In genomic region chr11:65262381-65262680, GRCh38 we compare ENCODE assay signal across 8 cellular contexts. TPM values are rescaled to one million over a fixed set of nuclear protein-coding genes. Genes with fewer than 3 reads are reported as not detected.
DNase-seq lines count a peak whose midpoint lies in the region; ATAC-seq and TF ChIP-seq lines count a peak whose summit lies in the region.

No MANE protein-coding gene starts in this region.

- TF ChIP-seq POLR2A in spleen (IDR thresholded peaks at IDR 0.05) = no peak

- peak overlapping the region; percentile 73 for H2AFZ ChIP-seq in hepatocyte

- H3K9me2 ChIP-seq in hepatocyte (replicated peaks; ENCODE audit: insufficient read depth) = no peaks in the 10 kb centered on the region

- H3K79me2 ChIP-seq in hepatocyte = peaks cover 31% of the 10 kb centered on the region

- H3K4me3 ChIP-seq in hepatocyte (peak overlapping the region; percentile 74), spleen (peak overlapping the region; percentile 67 to 90 (median 86))

- ATAC-seq in activated CD8-positive, alpha-beta memory T cell treated with anti-CD3 and anti-CD28 coated beads, Interleukin-2, amount 10 ng/mL, durations not matched to agents 7 days and 5 days = no peak
- ATAC-seq in activated CD8-positive, alpha-beta T cell treated with anti-CD3 and anti-CD28 coated beads, Interleukin-2, amount 10 ng/mL, durations not matched to agents 7 days and 5 days = no peak
- ATAC-seq in HG02610 (IDR thresholded peaks at IDR 0.05; ENCODE audit: unreplicated experiment) (no peak), GM21576 (IDR thresholded peaks at IDR 0.05; ENCODE audit: unreplicated experiment) (no peak)

- under 1% methylated on average over 16 of the region's 16 CpGs for WGBS in hepatocyte (ENCODE audit: low lambda C conversion rate, missing lambda C conversion rate)
- 0 to 3% (median 1%) methylated on average over 8 to 16 of the region's 16 CpGs for WGBS in spleen, 5 donors

- TF ChIP-seq CTCF in hepatocyte (IDR thresholded peaks at IDR 0.05; ENCODE audit: poor library complexity) (no peak), spleen (IDR thresholded peaks at IDR 0.05 in 8 of 11, conservative IDR thresholded peaks at IDR 0.05 in 3 of 11) (no peak)

- peak overlapping the region; percentile 93 for H3K4me2 ChIP-seq in hepatocyte

- peaks cover 30% of the 10 kb centered on the region for H3K36me3 Mint-ChIP-seq in activated CD8-positive, alpha-beta memory T cell treated with anti-CD3 and anti-CD28 coated beads, Interleukin-2, amount 10 ng/mL, durations not matched to agents 7 days and 5 days
- peaks cover 36% of the 10 kb centered on the region for H3K36me3 Mint-ChIP-seq in activated CD8-positive, alpha-beta T cell treated with anti-CD3 and anti-CD28 coated beads, Interleukin-2, amount 10 ng/mL, durations not matched to agents 7 days and 5 days (ENCODE audit: low read depth)

- H3K4me1 ChIP-seq in hepatocyte (ENCODE audit: insufficient read depth) (no peaks in the 10 kb centered on the region), spleen (peaks cover 9 to 56% (median 27%) of the 10 kb centered on the region in 6 donors)

- no peaks in the 10 kb centered on the region for H3K27me3 Mint-ChIP-seq in activated CD8-positive, alpha-beta memory T cell treated with anti-CD3 and anti-CD28 coated beads, Interleukin-2, amount 10 ng/mL, durations not matched to agents 7 days and 5 days
- no peaks in the 10 kb centered on the region for H3K27me3 Mint-ChIP-seq in activated CD8-positive, alpha-beta T cell treated with anti-CD3 and anti-CD28 coated beads, Interleukin-2, amount 10 ng/mL, durations not matched to agents 7 days and 5 days (ENCODE audit: low read depth)

- intact Hi-C loops in spleen (cut with DNase I; ENCODE audit: low total_unique reads) = no loop called here

- no peaks in the 10 kb centered on the region for H4K20me1 ChIP-seq in hepatocyte (ENCODE audit: insufficient read depth, poor library complexity, severe bottlenecking)

- no peaks in the 10 kb centered on the region for H3K9me3 ChIP-seq in hepatocyte (ENCODE audit: low read depth)
- no peaks in the 10 kb centered on the region for H3K9me3 ChIP-seq in spleen

- H3K27me3 ChIP-seq in hepatocyte = no peaks in the 10 kb centered on the region
- H3K27me3 ChIP-seq in spleen (replicated peaks in 1 of 7) = no peaks in the 10 kb centered on the region

- peak overlapping the region; percentile 76 for H3K27ac ChIP-seq in hepatocyte
- H3K27ac ChIP-seq in spleen = peak overlapping the region; percentile 83 to 97 (median 92)

- peak overlapping the region; percentile 93 for H3K27ac Mint-ChIP-seq in activated CD8-positive, alpha-beta memory T cell treated with anti-CD3 and anti-CD28 coated beads, Interleukin-2, amount 10 ng/mL, durations not matched to agents 7 days and 5 days
- H3K27ac Mint-ChIP-seq in activated CD8-positive, alpha-beta T cell treated with anti-CD3 and anti-CD28 coated beads, Interleukin-2, amount 10 ng/mL, durations not matched to agents 7 days and 5 days = peak overlapping the region; percentile 94

- CTCF ChIA-PET in activated CD8-positive, alpha-beta memory T cell treated with anti-CD3 and anti-CD28 coated beads, Interleukin-2, amount 10 ng/mL, durations not matched to agents 7 days and 5 days (lab: Charles Lee) = interaction anchor here (0.6 to 2.5 kb wide), 18 partner anchors 10 to 248 kb away, joined by 3 to 25 read pairs (median 6); partner anchors contain the start of genes ARL2, CAPN1, CDC42EP2 and FAU
- CTCF ChIA-PET in activated CD8-positive, alpha-beta T cell treated with anti-CD3 and anti-CD28 coated beads, Interleukin-2, amount 10 ng/mL, durations not matched to agents 7 days and 5 days (lab: Charles Lee) = interaction anchor here (0.7 to 2.3 kb wide), 16 partner anchors 12 to 154 kb away, joined by 3 to 16 read pairs (median 3); partner anchors contain the start of genes CDC42EP2 and ZNHIT2

- H3K4me3 Mint-ChIP-seq in activated CD8-positive, alpha-beta memory T cell treated with anti-CD3 and anti-CD28 coated beads, Interleukin-2, amount 10 ng/mL, durations not matched to agents 7 days and 5 days = peak overlapping the region; percentile 94
- H3K4me3 Mint-ChIP-seq in activated CD8-positive, alpha-beta T cell treated with anti-CD3 and anti-CD28 coated beads, Interleukin-2, amount 10 ng/mL, durations not matched to agents 7 days and 5 days = peak overlapping the region; percentile 97

- POLR2A ChIA-PET in activated CD8-positive, alpha-beta T cell treated with anti-CD3 and anti-CD28 coated beads, Interleukin-2, amount 10 ng/mL, durations not matched to agents 7 days and 5 days (lab: Charles Lee) = interaction anchor here (0.6 to 2.9 kb wide), 38 partner anchors 11 to 476 kb away, joined by 3 to 20 read pairs (median 4); partner anchors contain the start of genes CAPN1, CDC42EP2, DPF2 and FAU

- H3K4me1 Mint-ChIP-seq in activated CD8-positive, alpha-beta memory T cell treated with anti-CD3 and anti-CD28 coated beads, Interleukin-2, amount 10 ng/mL, durations not matched to agents 7 days and 5 days = peaks cover 49% of the 10 kb centered on the region
- peaks cover 61% of the 10 kb centered on the region for H3K4me1 Mint-ChIP-seq in activated CD8-positive, alpha-beta T cell treated with anti-CD3 and anti-CD28 coated beads, Interleukin-2, amount 10 ng/mL, durations not matched to agents 7 days and 5 days (ENCODE audit: low read depth)

- H3K36me3 ChIP-seq in hepatocyte (replicated peaks; ENCODE audit: insufficient read depth, low read depth) (no peaks in the 10 kb centered on the region), spleen (peaks cover 0 to 23% (median 7%) of the 10 kb centered on the region in 6 donors)

- no peaks in the 10 kb centered on the region for H3K9me3 Mint-ChIP-seq in activated CD8-positive, alpha-beta memory T cell treated with anti-CD3 and anti-CD28 coated beads, Interleukin-2, amount 10 ng/mL, durations not matched to agents 7 days and 5 days (ENCODE audit: low read depth)
- no peaks in the 10 kb centered on the region for H3K9me3 Mint-ChIP-seq in activated CD8-positive, alpha-beta T cell treated with anti-CD3 and anti-CD28 coated beads, Interleukin-2, amount 10 ng/mL, durations not matched to agents 7 days and 5 days (ENCODE audit: insufficient read depth)

- DNase-seq in activated CD8-positive, alpha-beta memory T cell treated with anti-CD3 and anti-CD28 coated beads, Interleukin-2, amount 10 ng/mL, durations not matched to agents 7 days and 5 days = no peak
- DNase-seq in activated CD8-positive, alpha-beta memory T cell treated with anti-CD3 and anti-CD28 coated beads for 24 hours = no peak
- DNase-seq in activated CD8-positive, alpha-beta T cell treated with anti-CD3 and anti-CD28 coated beads, Interleukin-2, amount 10 ng/mL, durations not matched to agents 7 days and 5 days = no peak
- no peak for DNase-seq in hepatocyte (ENCODE audit: low spot score)
- no peak for DNase-seq in spleen
- DNase-seq in SW480 (ENCODE audit: low spot score) = no peak

RNA-seq across cellular contexts. Expression of gene POLA2, which starts 0.6 kb away (rescaled TPM):
- 10 to 100 TPM; 79.8 to 89.5 TPM for total RNA-seq in activated CD8-positive, alpha-beta memory T cell treated with anti-CD3 and anti-CD28 coated beads, Interleukin-2, amount 10 ng/mL, durations not matched to agents 7 days and 5 days
- 10 to 100 TPM; 63.6 to 76.1 TPM for total RNA-seq in activated CD8-positive, alpha-beta T cell treated with anti-CD3 and anti-CD28 coated beads, Interleukin-2, amount 10 ng/mL, durations not matched to agents 7 days and 5 days
- 2.5 and 4.1 TPM in 2 replicates for total RNA-seq in hepatocyte
- polyA plus RNA-seq in hepatocyte = 5.0 and 8.0 TPM in 2 replicates
- total RNA-seq in spleen = 10 to 100 TPM; 10.6 to 25.9 (median 19.1) TPM
- 10 to 100 TPM in 2 of 3 donors, 1 to 10 TPM in 1; 9.0 to 12.2 (median 10.7) TPM for polyA plus RNA-seq in spleen

RNA-seq across cellular contexts. Expression of gene CDC42EP2, which starts 52.3 kb away (rescaled TPM):
- total RNA-seq in activated CD8-positive, alpha-beta memory T cell treated with anti-CD3 and anti-CD28 coated beads, Interleukin-2, amount 10 ng/mL, durations not matched to agents 7 days and 5 days = 1 to 10 TPM in 1 of 2 experiments, not detected in 1; 1.4 TPM
- 1 to 10 TPM in 1 of 2 experiments, under 1 TPM in 1; 0.29 to 1.2 TPM for total RNA-seq in activated CD8-positive, alpha-beta T cell treated with anti-CD3 and anti-CD28 coated beads, Interleukin-2, amount 10 ng/mL, durations not matched to agents 7 days and 5 days
- 19.5 and 21.7 TPM in 2 replicates for total RNA-seq in hepatocyte
- polyA plus RNA-seq in hepatocyte = 31.2 and 35.0 TPM in 2 replicates
- total RNA-seq in spleen = 10 to 100 TPM; 14.5 to 48.0 (median 26.4) TPM
- polyA plus RNA-seq in spleen = 10 to 100 TPM in 1 of 3 donors, 1 to 10 TPM in 2; 4.2 to 13.4 (median 7.1) TPM
